ENCODE assay signal across 7 cellular contexts in the genomic region with DNA sequence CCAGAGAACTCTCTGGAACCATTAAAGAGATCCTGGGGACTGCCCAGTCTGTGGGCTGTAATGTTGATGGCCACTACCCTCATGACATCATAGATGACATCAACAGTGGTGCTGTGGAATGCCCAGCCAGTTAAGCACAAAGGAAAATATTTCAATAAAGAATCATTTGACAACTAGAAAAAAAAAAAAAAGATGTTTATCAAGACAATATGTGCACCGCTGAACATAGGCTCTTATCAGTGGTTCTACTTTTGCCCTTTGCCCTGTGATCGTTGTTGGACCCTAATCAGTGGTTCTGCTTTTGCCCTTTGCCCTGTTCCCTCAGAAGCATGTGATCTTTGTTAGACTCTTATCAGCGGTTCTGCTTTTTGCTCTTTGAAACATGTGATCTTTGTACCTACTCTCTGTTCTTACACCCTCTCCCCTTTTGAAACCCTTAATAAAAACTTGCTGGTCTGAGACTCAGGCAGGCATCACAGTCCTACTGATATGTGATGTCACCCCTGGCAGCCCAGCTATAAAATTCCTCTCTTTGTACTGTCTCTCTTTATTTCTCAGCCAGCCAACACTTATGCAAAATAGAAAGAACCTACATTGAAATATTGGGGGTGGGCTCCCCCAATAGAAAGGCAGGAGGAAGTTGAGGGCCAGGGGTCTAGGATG. TPM values are rescaled to one million over a fixed set of nuclear protein-coding genes. Genes with fewer than 3 reads are reported as not detected.
DNase-seq lines count a peak whose midpoint lies in the region; ATAC-seq, FAIRE-seq and TF ChIP-seq lines count a peak whose summit lies in the region.
"Not testable (repeated sequence)": the region's sequence is repeated elsewhere in the genome, so short reads cannot be mapped to it uniquely, and the experiment has no call there.

No MANE protein-coding gene starts in this region.

- not testable (repeated sequence) for H3K4me2 ChIP-seq in OCI-LY7 (ENCODE audit: low read length)

- intact Hi-C loops in CD8-positive, alpha-beta T cell (cut with DNase I, micrococcal nuclease); OCI-LY7 (cut with micrococcal nuclease; ENCODE audit: unreplicated experiment); right lobe of liver (cut with DNase I): not testable (repeated sequence)

- not testable (repeated sequence) for H3K4me3 ChIP-seq in CD8-positive, alpha-beta T cell (ENCODE audit: low read depth, low read length); right lobe of liver; small intestine (ENCODE audit: low read depth in 1 of 2, low read length in 2 of 2)
- H3K4me3 ChIP-seq in OCI-LY7 (ENCODE audit: low read depth, low read length, poor library complexity, severe bottlenecking) (peak overlapping the region; percentile 11), endodermal cell (ENCODE audit: low read length) (peak overlapping the region; percentile 67)

- H3K9ac ChIP-seq in endodermal cell (ENCODE audit: extremely low read depth, low read length, poor library complexity, severe bottlenecking) = not testable (repeated sequence)

- WGBS in endodermal cell (ENCODE audit: insufficient coverage in 1 of 2, insufficient read length in 1 of 2), 2 experiments = 91 to 94% methylated on average over 3 of the region's 3 CpGs
- WGBS in right lobe of liver (ENCODE audit: insufficient coverage, low coverage, low lambda C conversion rate, missing lambda C conversion rate) = 21% methylated on average over 3 of the region's 3 CpGs
- WGBS in small intestine, 3 donors = 17 to 56% (median 29%) methylated on average over 3 of the region's 3 CpGs

- H3K4me1 ChIP-seq in CD8-positive, alpha-beta T cell (ENCODE audit: insufficient read depth, low read length) = peaks cover 16% of the 10 kb centered on the region
- H3K4me1 ChIP-seq in OCI-LY7 (ENCODE audit: insufficient read depth, low read length, poor library complexity, severe bottlenecking) = peaks cover 35% of the 10 kb centered on the region
- H3K4me1 ChIP-seq in endodermal cell (ENCODE audit: control insufficient read depth, insufficient read depth, low read length); small intestine (ENCODE audit: control insufficient read depth in 2 of 2, insufficient read depth in 1 of 2, low read depth in 1 of 2, low read length in 1 of 2): not testable (repeated sequence)
- peaks cover 0 to 18% (median 6%) of the 10 kb centered on the region in 4 donors for H3K4me1 ChIP-seq in right lobe of liver

- H3K36me3 ChIP-seq in CD8-positive, alpha-beta T cell (ENCODE audit: insufficient read depth, low read length); OCI-LY7 (ENCODE audit: insufficient read depth, low read length); endodermal cell (ENCODE audit: control insufficient read depth, insufficient read depth, low read length); right lobe of liver; small intestine (ENCODE audit: control insufficient read depth in 2 of 2, insufficient read depth in 2 of 2, low read length in 2 of 2): not testable (repeated sequence)

- not testable (repeated sequence) for H3K27ac ChIP-seq in CD8-positive, alpha-beta T cell (ENCODE audit: low read depth, low read length); endodermal cell (ENCODE audit: low read depth, low read length)
- H3K27ac ChIP-seq in OCI-LY7 (ENCODE audit: low read depth, low read length, poor library complexity, severe bottlenecking) (peak overlapping the region; percentile 71), right lobe of liver (peak overlapping the region; percentile 54 to 80 (median 80)), small intestine (ENCODE audit: low read depth in 1 of 2, low read length in 1 of 2) (peak overlapping the region in 1 of 2 donors; percentile 16)

- peaks cover 13% of the 10 kb centered on the region for H3K9me3 Mint-ChIP-seq in CD8-positive, alpha-beta T cell
- H3K9me3 Mint-ChIP-seq in activated naive CD8-positive, alpha-beta T cell (ENCODE audit: low read depth) = peaks cover 15% of the 10 kb centered on the region
- peaks cover 82% of the 10 kb centered on the region for H3K9me3 Mint-ChIP-seq in endodermal cell

- not testable (repeated sequence) for DNase-seq in CD8-positive, alpha-beta T cell; OCI-LY7 (ENCODE audit: low spot score)
- peak; percentile 4 for DNase-seq in endodermal cell
- DNase-seq in islet precursor cell = peak; percentile 1
- peak in 1 of 3 donors; percentile 80 for DNase-seq in right lobe of liver
- peak; percentile 91 for DNase-seq in small intestine

- POLR2A ChIA-PET in CD8-positive, alpha-beta T cell (lab: Charles Lee) = interaction anchor here (0.8 to 2.5 kb wide), 2 partner anchors 11 to 49 kb away, joined by 3 to 7 read pairs; partner anchors contain the start of gene RESF1
- POLR2A ChIA-PET in OCI-LY7 (lab: Charles Lee) = interaction anchor here (0.6 to 3.1 kb wide), 7 partner anchors 8 to 233 kb away, joined by 3 to 15 read pairs (median 4); no protein-coding TSS in a partner anchor

- ATAC-seq in CD8-positive, alpha-beta T cell = not testable (repeated sequence)
- peak; percentile 66 to 85 (median 78) for ATAC-seq in right lobe of liver

- not testable (repeated sequence) for H3K4me3 Mint-ChIP-seq in CD8-positive, alpha-beta T cell; activated naive CD8-positive, alpha-beta T cell; endodermal cell

- not testable (repeated sequence) for H3K27me3 Mint-ChIP-seq in CD8-positive, alpha-beta T cell (ENCODE audit: low read depth); activated naive CD8-positive, alpha-beta T cell; endodermal cell (ENCODE audit: insufficient read depth)

- H3K9me3 ChIP-seq in CD8-positive, alpha-beta T cell (ENCODE audit: low read length); right lobe of liver; small intestine (ENCODE audit: control insufficient read depth, low read depth): not testable (repeated sequence)
- H3K9me3 ChIP-seq in OCI-LY7 (ENCODE audit: low read length) = peaks cover 38% of the 10 kb centered on the region
- H3K9me3 ChIP-seq in endodermal cell (ENCODE audit: control insufficient read depth, low read length) = peaks cover 83% of the 10 kb centered on the region

- H3K9me2 ChIP-seq in OCI-LY7 (ENCODE audit: insufficient read depth, low read length) = not testable (repeated sequence)

- H3K27ac Mint-ChIP-seq in CD8-positive, alpha-beta T cell = peak overlapping the region; percentile 62
- peak overlapping the region; percentile 46 for H3K27ac Mint-ChIP-seq in activated naive CD8-positive, alpha-beta T cell
- not testable (repeated sequence) for H3K27ac Mint-ChIP-seq in endodermal cell

- TF ChIP-seq CTCF in CD8-positive, alpha-beta T cell (IDR thresholded peaks at IDR 0.05); OCI-LY7 (conservative IDR thresholded peaks at IDR 0.05; ENCODE audit: low read length); endodermal cell (conservative IDR thresholded peaks at IDR 0.05); right lobe of liver (IDR thresholded peaks at IDR 0.05): not testable (repeated sequence)

- H2AFZ ChIP-seq in OCI-LY7 (ENCODE audit: low read length) = not testable (repeated sequence)

- peaks cover 34% of the 10 kb centered on the region for H3K4me1 Mint-ChIP-seq in CD8-positive, alpha-beta T cell (ENCODE audit: low read depth)
- H3K4me1 Mint-ChIP-seq in activated naive CD8-positive, alpha-beta T cell (ENCODE audit: low read depth) = peaks cover 23% of the 10 kb centered on the region
- peaks cover 11% of the 10 kb centered on the region for H3K4me1 Mint-ChIP-seq in endodermal cell

- not testable (repeated sequence) for BruUV-seq in OCI-LY7 (replicated peaks; lab: Mats Ljungman, UMichigan)

- not testable (repeated sequence) for TF ChIP-seq POLR2A in right lobe of liver (IDR thresholded peaks at IDR 0.05)

- FAIRE-seq in small intestine (lab: Jason Lieb, UNC) = not testable (repeated sequence)

- not testable (repeated sequence) for H3K36me3 Mint-ChIP-seq in CD8-positive, alpha-beta T cell
- peaks cover 23% of the 10 kb centered on the region for H3K36me3 Mint-ChIP-seq in activated naive CD8-positive, alpha-beta T cell
- H3K36me3 Mint-ChIP-seq in endodermal cell (ENCODE audit: low read depth) = peaks cover 51% of the 10 kb centered on the region

- H4K20me1 ChIP-seq in OCI-LY7 (ENCODE audit: insufficient read depth, low read length) = not testable (repeated sequence)

- H3K79me2 ChIP-seq in OCI-LY7 (ENCODE audit: insufficient read depth, low read depth, low read length) = not testable (repeated sequence)

- H3K27me3 ChIP-seq in CD8-positive, alpha-beta T cell (ENCODE audit: insufficient read depth, low read length); endodermal cell (ENCODE audit: control insufficient read depth, insufficient read depth, low read length, poor library complexity, severe bottlenecking); right lobe of liver; small intestine (ENCODE audit: control insufficient read depth in 2 of 2, insufficient read depth in 2 of 2, low read length in 2 of 2): not testable (repeated sequence)

- CTCF ChIA-PET in CD8-positive, alpha-beta T cell (lab: Charles Lee) = interaction anchor here (1.3 kb wide), 1 partner anchor 11 kb away, joined by 3 read pairs; no protein-coding TSS in a partner anchor
- CTCF ChIA-PET in OCI-LY7 (lab: Charles Lee; ENCODE audit: unreplicated experiment) = not testable (repeated sequence)

RNA-seq across cellular contexts. Expression of gene RESF1, which starts 10.4 kb away (rescaled TPM):
- total RNA-seq in CD8-positive, alpha-beta T cell = 100 to 1,000 TPM; 117 to 119 TPM
- 53.3 and 70.4 TPM in 2 replicates for total RNA-seq in OCI-LY7 (2014; rRNA removed; shearing (Covaris generic))
- 46.3 and 60.8 TPM in 2 replicates for total RNA-seq in OCI-LY7 (2022)
- 100 to 1,000 TPM; 152 to 201 TPM for total RNA-seq in endodermal cell
- 42.0 TPM for polyA plus RNA-seq in endodermal cell (2013, experiment 1 of 2)
- 45.3 TPM for polyA plus RNA-seq in endodermal cell (2013, experiment 2 of 2)
- 10 to 100 TPM; 24.0 to 62.5 (median 42.8) TPM for total RNA-seq in right lobe of liver
- 100 to 1,000 TPM in 2 of 3 donors, 10 to 100 TPM in 1; 34.6 to 134 (median 103) TPM for polyA plus RNA-seq in small intestine
